In genomic region chr1:30809514-30810263, GRCh38 we compare ENCODE assay signal across 10 cellular contexts. TPM values are rescaled to one million over a fixed set of nuclear protein-coding genes. Genes with fewer than 3 reads are reported as not detected.
DNase-seq lines count a peak whose midpoint lies in the region; ATAC-seq and TF ChIP-seq lines count a peak whose summit lies in the region.
"Had no signal": no experiment of that assay in that cellular context is flagged by ENCODE, and none has a peak within 500 bp of the region (broad histone marks: within the 10 kb centered on the region; RNA-seq: fewer than 3 reads in every experiment).

No MANE protein-coding gene starts in this region.

- no peak overlapping the region for H3K4me3 ChIP-seq in spleen

- H3K36me3 Mint-ChIP-seq in brain: no peaks in the 10 kb centered on the region
- H3K36me3 Mint-ChIP-seq: CD8-positive, alpha-beta T cell had no signal

- intact Hi-C loops in spleen (cut with DNase I; ENCODE audit: low total_unique reads): no loop called here

- ATAC-seq in HG02884 (IDR thresholded peaks at IDR 0.05; ENCODE audit: unreplicated experiment) (no peak), GM18502 (IDR thresholded peaks at IDR 0.05; ENCODE audit: poor library complexity, unreplicated experiment) (no peak), GM18517 (IDR thresholded peaks at IDR 0.05; ENCODE audit: unreplicated experiment) (no peak)
- ATAC-seq: CD8-positive, alpha-beta T cell had no signal

- H3K27ac Mint-ChIP-seq in brain: peak overlapping the region in 4 of 5 experiments; percentile 14 to 94 (median 64)
- H3K27ac Mint-ChIP-seq: CD8-positive, alpha-beta T cell had no signal

- H3K4me1 Mint-ChIP-seq in brain: peaks cover 55% of the 10 kb centered on the region

- 59 to 65% (median 62%) methylated on average over 14 of the region's 14 CpGs for WGBS in spleen, 5 donors

- peaks cover 0 to 82% (median 9%) of the 10 kb centered on the region in 7 donors for H3K27me3 ChIP-seq in spleen (replicated peaks in 1 of 7)

- H3K9me3 Mint-ChIP-seq in brain: peaks cover 0 to 10% (median 2%) of the 10 kb centered on the region in 5 experiments
- H3K9me3 Mint-ChIP-seq: CD8-positive, alpha-beta T cell had no signal

- TF ChIP-seq CTCF in brain (conservative IDR thresholded peaks at IDR 0.05) (no peak), spleen (IDR thresholded peaks at IDR 0.05 in 8 of 11, conservative IDR thresholded peaks at IDR 0.05 in 3 of 11) (no peak)

- TF ChIP-seq POLR2A in spleen (IDR thresholded peaks at IDR 0.05): no peak

- peaks cover 0 to 41% (median 13%) of the 10 kb centered on the region in 6 donors for H3K4me1 ChIP-seq in spleen

- no peak overlapping the region for H3K27ac ChIP-seq in spleen

- peaks cover 26% of the 10 kb centered on the region for H3K27me3 Mint-ChIP-seq in brain

- no peaks in the 10 kb centered on the region for H3K36me3 ChIP-seq in spleen

- no peak overlapping the region for H3K4me3 Mint-ChIP-seq in brain
- H3K4me3 Mint-ChIP-seq: CD8-positive, alpha-beta T cell had no signal

- H3K9me3 ChIP-seq in spleen: no peaks in the 10 kb centered on the region

- DNase-seq in A172 (ENCODE audit: low spot score): peak; percentile 61
- DNase-seq in HT1080 (ENCODE audit: low read depth): peak; percentile 89
- DNase-seq in kidney glomerular epithelial cell (lab: John Stamatoyannopoulos, UW): peak; percentile 62
- no peak for DNase-seq in spleen
- DNase-seq: CD8-positive, alpha-beta T cell; stimulated activated CD4-positive, alpha-beta T cell treated with anti-CD3 and anti-CD28 coated beads, Interleukin-4, amount 100 ng/mL, for 24 hours had no signal

RNA-seq across cellular contexts. Expression of gene LAPTM5, which starts 52.1 kb away (rescaled TPM):
- total RNA-seq in A172 (2014; rRNA removed; shearing (Covaris generic)): 0.12 TPM in 1 of 2 replicates, not detected in the other
- total RNA-seq in HT1080 (2014; rRNA removed; shearing (Covaris generic)): 0.50 and 1.5 TPM in 2 replicates
- 0.79 and 0.81 TPM in 2 replicates for polyA plus RNA-seq in HT1080 (2015; cell fraction: cytosol; rRNA removed)
- 0.42 and 1.3 TPM in 2 replicates for polyA plus RNA-seq in HT1080 (2015; cell fraction: nucleus; rRNA removed)
- polyA plus RNA-seq in brain (ENCODE audit: insufficient read depth, low read depth, low replicate concordance): 35.0 TPM
- total RNA-seq in spleen: 100 to 1,000 TPM; 473 to 747 (median 586) TPM
- 100 to 1,000 TPM; 419 to 691 (median 502) TPM for polyA plus RNA-seq in spleen

Comparison
In these comparisons a context has a peak if more than half of its experiments do, and no peak if none do; other contexts are left out.
1. RNA of gene LAPTM5, which starts 52.1 kb away (total RNA-seq): 473 to 747 TPM in spleen; 0.50 to 1.5 TPM in HT1080 and 0.12 TPM in A172; every median in the first group is over 100 times any median in the second.